Comparison of ENCODE assay signal across 14 cellular contexts in the genomic region with DNA sequence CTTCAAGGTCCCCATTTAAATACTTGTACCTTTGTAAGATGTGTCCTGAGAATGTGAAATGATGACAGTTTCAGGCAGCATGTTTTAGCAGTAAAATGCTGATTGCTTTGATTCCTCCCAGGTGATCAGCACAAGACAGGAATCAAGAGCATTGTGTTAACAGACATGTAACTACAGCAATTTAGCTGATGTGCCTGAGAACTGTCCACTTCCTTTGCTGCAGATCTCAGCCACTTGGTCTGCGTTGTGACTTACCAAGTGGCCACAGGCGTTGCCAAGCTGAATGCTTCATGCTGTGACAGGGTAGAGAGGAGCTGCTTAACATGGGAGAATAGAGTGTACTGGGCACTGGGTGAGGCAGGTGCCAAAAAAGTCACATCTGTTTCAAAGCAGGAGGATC.
A peak's percentile ranks its signal among the peaks of the same experiment; 100 is the strongest.
DNase-seq lines count a peak whose midpoint lies in the region; ATAC-seq and TF ChIP-seq lines count a peak whose summit lies in the region.
"Had no signal": no experiment of that assay in that cellular context is flagged by ENCODE, and none has a peak within 500 bp of the region (broad histone marks: within the 10 kb centered on the region; RNA-seq: fewer than 3 reads in every experiment).

No MANE protein-coding gene starts in this region.

- no peak overlapping the region for H2BK5ac ChIP-seq in neuronal stem cell (ENCODE audit: low read length)

- H3K4me3 ChIP-seq in endodermal cell (ENCODE audit: low read length): no peak overlapping the region
- H3K4me3 ChIP-seq in neuronal stem cell (ENCODE audit: low read length in 2 of 2): no peak overlapping the region

- no peak overlapping the region for H3K23ac ChIP-seq in neuronal stem cell (ENCODE audit: low read depth, low read length, poor library complexity)

- H2AK5ac ChIP-seq in neuronal stem cell (ENCODE audit: low read depth, low read length): no peak overlapping the region

- CTCF ChIA-PET in WTC11 (lab: Charles Lee): interaction anchor here (0.6 kb wide), 1 partner anchor 1229 kb away, joined by 4 read pairs; no protein-coding TSS in a partner anchor

- H3K9me3 Mint-ChIP-seq in WTC11 (peaks cover 10% of the 10 kb centered on the region), endodermal cell (no peaks in the 10 kb centered on the region)

- H3K27me3 ChIP-seq in endodermal cell (ENCODE audit: control insufficient read depth, insufficient read depth, low read length, poor library complexity, severe bottlenecking) (no peaks in the 10 kb centered on the region), neuronal stem cell (ENCODE audit: control insufficient read depth in 3 of 3, insufficient read depth in 3 of 3, low read depth in 1 of 3, low read length in 3 of 3) (no peaks in the 10 kb centered on the region)

- H3K27ac ChIP-seq in endodermal cell (ENCODE audit: low read depth, low read length) (no peak overlapping the region), neuronal stem cell (replicated peaks; ENCODE audit: low read length) (no peak overlapping the region)
- H3K27ac ChIP-seq: C4-2B had no signal

- no peak overlapping the region for H2AFZ ChIP-seq in neuronal stem cell (ENCODE audit: low read length)

- H3K36me3 Mint-ChIP-seq in WTC11 (peaks cover 11% of the 10 kb centered on the region), endodermal cell (ENCODE audit: low read depth) (no peaks in the 10 kb centered on the region)
- H3K36me3 Mint-ChIP-seq: CD4-positive, alpha-beta memory T cell had no signal

- peak overlapping the region; percentile 85 for H3K18ac ChIP-seq in neuronal stem cell (ENCODE audit: low read length)

- POLR2A ChIA-PET in WTC11 (lab: Charles Lee): interaction anchor here (0.7 kb wide), 1 partner anchor 771 kb away, joined by 5 read pairs; no protein-coding TSS in a partner anchor

- no peak overlapping the region for H2BK15ac ChIP-seq in neuronal stem cell (ENCODE audit: low read length)

- no peak overlapping the region for H3K4ac ChIP-seq in neuronal stem cell (ENCODE audit: low read length)

- H3K27me3 Mint-ChIP-seq in WTC11 (ENCODE audit: low read depth) (no peaks in the 10 kb centered on the region), endodermal cell (ENCODE audit: insufficient read depth) (no peaks in the 10 kb centered on the region)
- H3K27me3 Mint-ChIP-seq: B cell; CD4-positive, alpha-beta memory T cell had no signal

- 58 to 80% methylated on average over 2 of the region's 2 CpGs for WGBS in endodermal cell (ENCODE audit: insufficient coverage in 1 of 2, insufficient read length in 1 of 2), 2 experiments
- WGBS in neuronal stem cell (ENCODE audit: extremely low coverage in 2 of 2, insufficient read length in 2 of 2, insufficient replicate concordance in 1 of 2), 2 donors: no CpG with 5 or more reads among the region's 2 CpGs

- H3K14ac ChIP-seq in neuronal stem cell (ENCODE audit: low read length): no peak overlapping the region

- no peaks in the 10 kb centered on the region for H3K36me3 ChIP-seq in endodermal cell (ENCODE audit: control insufficient read depth, insufficient read depth, low read length)
- H3K36me3 ChIP-seq in neuronal stem cell (replicated peaks in 1 of 2; ENCODE audit: control insufficient read depth in 2 of 2, insufficient read depth in 2 of 2, low read length in 2 of 2): no peaks in the 10 kb centered on the region

- TF ChIP-seq CTCF in WTC11 (IDR thresholded peaks at IDR 0.05) (no peak), endodermal cell (conservative IDR thresholded peaks at IDR 0.05) (no peak)

- no peak overlapping the region for H4K8ac ChIP-seq in neuronal stem cell (ENCODE audit: low read depth, low read length)

- peak overlapping the region; percentile 76 for H3K27ac Mint-ChIP-seq in WTC11
- no peak overlapping the region for H3K27ac Mint-ChIP-seq in endodermal cell
- H3K27ac Mint-ChIP-seq: B cell; CD4-positive, alpha-beta memory T cell; HFFc6 had no signal

- H3K9ac ChIP-seq in endodermal cell (ENCODE audit: extremely low read depth, low read length, poor library complexity, severe bottlenecking) (no peak overlapping the region), neuronal stem cell (ENCODE audit: low read depth, low read length, poor library complexity) (no peak overlapping the region)

- no peaks in the 10 kb centered on the region for H3K9me3 ChIP-seq in endodermal cell (ENCODE audit: control insufficient read depth, low read length)
- peaks cover 0 to 3% of the 10 kb centered on the region in 2 donors for H3K9me3 ChIP-seq in neuronal stem cell (replicated peaks in 1 of 2; ENCODE audit: control insufficient read depth in 2 of 2, insufficient read depth in 1 of 2, low read depth in 1 of 2, low read length in 2 of 2)

- no peak overlapping the region for H3K4me2 ChIP-seq in neuronal stem cell (ENCODE audit: insufficient read depth, low read length, poor library complexity, severe bottlenecking)

- H4K91ac ChIP-seq in neuronal stem cell (ENCODE audit: low read depth, low read length, poor library complexity): no peak overlapping the region

- H3K79me1 ChIP-seq in neuronal stem cell (ENCODE audit: low read depth, low read length): no peaks in the 10 kb centered on the region

- no peak overlapping the region for H2BK120ac ChIP-seq in neuronal stem cell (ENCODE audit: low read depth, low read length)

- ATAC-seq in WTC11: peak; percentile 41; the same call in 1 of the 2 replicates

- H3K4me1 Mint-ChIP-seq in WTC11: peaks cover 14% of the 10 kb centered on the region
- H3K4me1 Mint-ChIP-seq in endodermal cell: no peaks in the 10 kb centered on the region
- H3K4me1 Mint-ChIP-seq: B cell; CD4-positive, alpha-beta memory T cell had no signal

- H3K4me1 ChIP-seq in endodermal cell (ENCODE audit: control insufficient read depth, insufficient read depth, low read length) (no peaks in the 10 kb centered on the region), neuronal stem cell (ENCODE audit: control insufficient read depth in 2 of 2, insufficient read depth in 1 of 2, low read depth in 1 of 2, low read length in 2 of 2) (peaks cover 5 to 7% of the 10 kb centered on the region in 2 donors)

- DNase-seq in NCI-H345 (lab: John Stamatoyannopoulos, UW): peak; percentile 38
- no peak for DNase-seq in NCI-H345 treated with DMSO at 0.1 percent for 48 hours (lab: John Stamatoyannopoulos, UW; ENCODE audit: unreplicated experiment)
- no peak for DNase-seq in WTC11 (ENCODE audit: low spot score)
- DNase-seq in endodermal cell: peak; percentile 47
- no peak for DNase-seq in neuronal stem cell (ENCODE audit: low spot score)
- no peak for DNase-seq in medulla oblongata (ENCODE audit: extremely low spot score)
- no peak for DNase-seq in iPS-NIHi11 (ENCODE audit: low spot score)
- DNase-seq: CD4-positive, alpha-beta memory T cell; DMS153; GF-D8; HCEC 1CT; HFFc6 had no signal

- H2BK12ac ChIP-seq in neuronal stem cell (ENCODE audit: low read length): no peak overlapping the region

- H3K4me3 Mint-ChIP-seq in WTC11: no peak overlapping the region
- no peak overlapping the region for H3K4me3 Mint-ChIP-seq in endodermal cell
- H3K4me3 Mint-ChIP-seq: B cell; CD4-positive, alpha-beta memory T cell; HFFc6 had no signal

TF ChIP-seq in WTC11, 78 proteins besides CTCF, POLR2A, EP300 and RAD21 (continues in another document):
- TF ChIP-seq, protein P1, sequence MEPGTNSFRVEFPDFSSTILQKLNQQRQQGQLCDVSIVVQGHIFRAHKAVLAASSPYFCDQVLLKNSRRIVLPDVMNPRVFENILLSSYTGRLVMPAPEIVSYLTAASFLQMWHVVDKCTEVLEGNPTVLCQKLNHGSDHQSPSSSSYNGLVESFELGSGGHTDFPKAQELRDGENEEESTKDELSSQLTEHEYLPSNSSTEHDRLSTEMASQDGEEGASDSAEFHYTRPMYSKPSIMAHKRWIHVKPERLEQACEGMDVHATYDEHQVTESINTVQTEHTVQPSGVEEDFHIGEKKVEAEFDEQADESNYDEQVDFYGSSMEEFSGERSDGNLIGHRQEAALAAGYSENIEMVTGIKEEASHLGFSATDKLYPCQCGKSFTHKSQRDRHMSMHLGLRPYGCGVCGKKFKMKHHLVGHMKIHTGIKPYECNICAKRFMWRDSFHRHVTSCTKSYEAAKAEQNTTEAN (CRISPR knock-in tag; IDR thresholded peaks at IDR 0.05): no peak
- TF ChIP-seq, protein P2, sequence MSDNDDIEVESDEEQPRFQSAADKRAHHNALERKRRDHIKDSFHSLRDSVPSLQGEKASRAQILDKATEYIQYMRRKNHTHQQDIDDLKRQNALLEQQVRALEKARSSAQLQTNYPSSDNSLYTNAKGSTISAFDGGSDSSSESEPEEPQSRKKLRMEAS (CRISPR knock-in tag; IDR thresholded peaks at IDR 0.05): no peak
- TF ChIP-seq, protein P3, sequence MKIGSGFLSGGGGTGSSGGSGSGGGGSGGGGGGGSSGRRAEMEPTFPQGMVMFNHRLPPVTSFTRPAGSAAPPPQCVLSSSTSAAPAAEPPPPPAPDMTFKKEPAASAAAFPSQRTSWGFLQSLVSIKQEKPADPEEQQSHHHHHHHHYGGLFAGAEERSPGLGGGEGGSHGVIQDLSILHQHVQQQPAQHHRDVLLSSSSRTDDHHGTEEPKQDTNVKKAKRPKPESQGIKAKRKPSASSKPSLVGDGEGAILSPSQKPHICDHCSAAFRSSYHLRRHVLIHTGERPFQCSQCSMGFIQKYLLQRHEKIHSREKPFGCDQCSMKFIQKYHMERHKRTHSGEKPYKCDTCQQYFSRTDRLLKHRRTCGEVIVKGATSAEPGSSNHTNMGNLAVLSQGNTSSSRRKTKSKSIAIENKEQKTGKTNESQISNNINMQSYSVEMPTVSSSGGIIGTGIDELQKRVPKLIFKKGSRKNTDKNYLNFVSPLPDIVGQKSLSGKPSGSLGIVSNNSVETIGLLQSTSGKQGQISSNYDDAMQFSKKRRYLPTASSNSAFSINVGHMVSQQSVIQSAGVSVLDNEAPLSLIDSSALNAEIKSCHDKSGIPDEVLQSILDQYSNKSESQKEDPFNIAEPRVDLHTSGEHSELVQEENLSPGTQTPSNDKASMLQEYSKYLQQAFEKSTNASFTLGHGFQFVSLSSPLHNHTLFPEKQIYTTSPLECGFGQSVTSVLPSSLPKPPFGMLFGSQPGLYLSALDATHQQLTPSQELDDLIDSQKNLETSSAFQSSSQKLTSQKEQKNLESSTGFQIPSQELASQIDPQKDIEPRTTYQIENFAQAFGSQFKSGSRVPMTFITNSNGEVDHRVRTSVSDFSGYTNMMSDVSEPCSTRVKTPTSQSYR (CRISPR knock-in tag; IDR thresholded peaks at IDR 0.05): no peak
- TF ChIP-seq ZNF138 (CRISPR knock-in tag; conservative IDR thresholded peaks at IDR 0.05): no peak

Comparison
In these comparisons a context has a peak if more than half of its experiments do, and no peak if none do; other contexts are left out.
1. DNase-seq: peak in NCI-H345 (single experiment) and endodermal cell (single experiment); none in NCI-H345 treated with DMSO at 0.1 percent for 48 hours (single experiment), WTC11 (single experiment), neuronal stem cell (single experiment), medulla oblongata (single experiment) and iPS-NIHi11 (single experiment).